17 cellular contexts compared by ENCODE assay signal in the genomic region with DNA sequence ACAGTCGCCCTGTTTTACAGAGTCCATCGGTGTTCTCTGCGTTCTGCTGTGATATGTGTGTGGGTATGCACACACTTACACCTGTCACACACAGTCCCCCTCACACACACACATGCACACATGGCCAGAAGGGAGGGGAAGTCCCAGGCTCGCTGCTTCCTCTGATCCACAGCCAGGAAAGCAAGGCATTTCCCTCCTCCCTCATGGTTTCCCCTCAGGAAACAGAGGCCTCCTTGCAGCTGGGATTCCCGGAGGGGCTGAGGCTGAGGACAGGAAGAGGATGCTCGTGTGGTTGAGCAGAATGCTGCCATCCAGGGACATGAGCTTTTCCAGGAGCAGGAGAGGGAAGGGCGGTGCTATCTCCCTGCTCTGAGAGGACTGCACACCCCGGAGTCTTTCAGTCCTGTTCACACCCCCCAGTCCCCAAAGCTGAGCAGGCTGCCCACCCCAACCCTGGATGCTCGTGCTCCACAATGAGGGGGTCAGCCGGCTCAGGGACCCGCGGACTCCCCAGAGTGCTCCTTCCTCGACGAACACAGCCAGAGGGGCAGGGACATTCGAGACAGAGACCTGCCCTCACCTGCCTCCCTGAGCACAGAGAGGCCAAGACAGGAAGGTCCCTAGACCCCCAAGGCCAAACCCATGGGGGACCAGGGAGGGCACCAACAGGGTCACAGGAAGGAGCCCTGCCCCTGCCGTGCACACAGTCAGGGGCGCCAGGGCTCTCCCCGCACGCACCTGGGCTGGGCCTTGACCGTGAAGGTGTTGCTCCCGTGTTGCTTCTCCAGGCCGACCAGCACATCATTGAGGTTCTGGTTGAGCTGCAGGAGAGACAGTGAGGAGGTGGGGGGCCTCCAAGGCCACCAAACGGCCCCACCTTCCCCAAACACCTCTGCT. TPM values are rescaled to one million over a fixed set of nuclear protein-coding genes. Genes with fewer than 3 reads are reported as not detected.
A peak's percentile ranks its signal among the peaks of the same experiment; 100 is the strongest.
DNase-seq lines count a peak whose midpoint lies in the region; ATAC-seq lines count a peak whose summit lies in the region.
"Had no signal": no experiment of that assay in that cellular context is flagged by ENCODE, and none has a peak within 500 bp of the region (broad histone marks: within the 10 kb centered on the region; RNA-seq: fewer than 3 reads in every experiment).

No MANE protein-coding gene starts in this region.

- DNase-seq in A172 (ENCODE audit: low spot score) (peak; percentile 61), HT1080 (ENCODE audit: low read depth) (peak; percentile 75), dermis blood vessel endothelial cell (peak; percentile 97), myocyte (ENCODE audit: low read depth) (peak; percentile 59), NCI-H2081 (lab: John Stamatoyannopoulos, UW) (no peak)
- DNase-seq: activated CD4-positive, CD25-positive, alpha-beta regulatory T cell; activated T-cell treated with anti-CD3 and anti-CD28 coated beads, Interleukin-2, amount 50 U/mL, for 1 hour; amygdala; DMS53; left lung; NK-92 treated with Interleukin-12 subunit alpha and Interleukin-12 subunit beta, amount 100 ng/mL, for 24 hours had no signal

- ATAC-seq in GM21825 (IDR thresholded peaks at IDR 0.05; ENCODE audit: unreplicated experiment) (no peak), HG03025 (IDR thresholded peaks at IDR 0.05; ENCODE audit: low FRiP score, unreplicated experiment) (no peak), GM21381 (IDR thresholded peaks at IDR 0.05; ENCODE audit: unreplicated experiment) (no peak)
- ATAC-seq: gastroesophageal sphincter, GM12878, left lung, SK-N-SH treated with all-trans-retinoic acid at 6 μM for 48 hours had no signal

RNA-seq across cellular contexts. Expression of a gene that starts 45.3 kb away (rescaled TPM):
- total RNA-seq in A172 (2014; rRNA removed; shearing (Covaris generic)), result 114 and 117 TPM in 2 replicates
- total RNA-seq in HT1080 (2014; rRNA removed; shearing (Covaris generic)), result 68.0 and 68.8 TPM in 2 replicates
- 47.8 and 48.5 TPM in 2 replicates for polyA plus RNA-seq in HT1080 (2015; cell fraction: cytosol; rRNA removed)
- polyA plus RNA-seq in HT1080 (2015; cell fraction: nucleus; rRNA removed), result 36.4 and 40.8 TPM in 2 replicates
- total RNA-seq in dermis blood vessel endothelial cell (34.4 and 49.0 TPM in 2 replicates), myocyte (3,190 and 3,208 TPM in 2 replicates)
- 771 TPM for polyA plus RNA-seq in myocyte (2012)

Comparison
In these comparisons a context has a peak if more than half of its experiments do, and no peak if none do; other contexts are left out.
1. DNase-seq: peak in A172 (single experiment), HT1080 (single experiment), dermis blood vessel endothelial cell (single experiment) and myocyte (single experiment); none in NCI-H2081 (0 of 2).
2. RNA of a gene that starts 45.3 kb away (total RNA-seq): 3,190 to 3,208 TPM in myocyte; 114 to 117 TPM in A172, 68.0 to 68.8 TPM in HT1080 and 34.4 to 49.0 TPM in dermis blood vessel endothelial cell; every median in the first group is over 10 times any median in the second.